In genomic region chr5:39501403-39501802, GRCh38 we compare ENCODE assay signal across 13 cellular contexts.
DNase-seq lines count a peak whose midpoint lies in the region; ATAC-seq and TF ChIP-seq lines count a peak whose summit lies in the region.
"Had no signal": no experiment of that assay in that cellular context is flagged by ENCODE, and none has a peak within 500 bp of the region (broad histone marks: within the 10 kb centered on the region; RNA-seq: fewer than 3 reads in every experiment).

No MANE protein-coding gene starts in this region.

- intact Hi-C loops in stomach (cut with DNase I; ENCODE audit: low total_unique reads), result no loop called here
- intact Hi-C loops in naive thymus-derived CD4-positive, alpha-beta T cell (cut with micrococcal nuclease), result no loop called here

- H3K4me1 Mint-ChIP-seq in naive thymus-derived CD4-positive, alpha-beta T cell, result peaks cover 0 to 4% (median 0%) of the 10 kb centered on the region in 7 donors
- H3K4me1 Mint-ChIP-seq: activated B cell treated with CpG ODN at 0.5 μM for 24 hours; activated naive CD4-positive, alpha-beta T cell treated with anti-CD3 and anti-CD28 coated beads, Interleukin-2, amount 50 U/mL, for 24 hours had no signal

- no peak for TF ChIP-seq EP300 in stomach (IDR thresholded peaks at IDR 0.05)

- no peaks in the 10 kb centered on the region for H3K36me3 Mint-ChIP-seq in naive thymus-derived CD4-positive, alpha-beta T cell
- H3K36me3 Mint-ChIP-seq: activated naive CD4-positive, alpha-beta T cell treated with anti-CD3 and anti-CD28 coated beads, Interleukin-2, amount 50 U/mL, for 24 hours; type B pancreatic cell had no signal

- H3K4me1 ChIP-seq in right atrium auricular region (peaks cover 0 to 48% of the 10 kb centered on the region in 2 donors), stomach (peaks cover 0 to 11% (median 4%) of the 10 kb centered on the region in 4 donors)
- H3K4me1 ChIP-seq in naive thymus-derived CD4-positive, alpha-beta T cell (ENCODE audit: control insufficient read depth in 2 of 2, insufficient read depth in 2 of 2, low read length in 2 of 2), result no peaks in the 10 kb centered on the region

- TF ChIP-seq CTCF in right atrium auricular region (IDR thresholded peaks at IDR 0.05), result no peak
- TF ChIP-seq CTCF in stomach (IDR thresholded peaks at IDR 0.05), result no peak

- POLR2A ChIA-PET in naive thymus-derived CD4-positive, alpha-beta T cell (lab: Charles Lee), result interaction anchor here (0.5 to 0.6 kb wide), 2 partner anchors 524 to 1076 kb away, joined by 3 read pairs; no protein-coding TSS in a partner anchor

- H3K4me3 Mint-ChIP-seq in naive thymus-derived CD4-positive, alpha-beta T cell, result no peak overlapping the region
- H3K4me3 Mint-ChIP-seq: activated B cell treated with CpG ODN at 0.5 μM for 24 hours; activated naive CD4-positive, alpha-beta T cell treated with anti-CD3 and anti-CD28 coated beads, Interleukin-2, amount 50 U/mL, for 24 hours; GM23338 had no signal

- TF ChIP-seq POLR2A in stomach (IDR thresholded peaks at IDR 0.05), result no peak

- no peak overlapping the region for H3K4me3 ChIP-seq in right atrium auricular region
- H3K4me3 ChIP-seq in stomach, result no peak overlapping the region
- H3K4me3 ChIP-seq in naive thymus-derived CD4-positive, alpha-beta T cell (ENCODE audit: low read length), result no peak overlapping the region
- H3K4me3 ChIP-seq: GM23338 had no signal

- H3K27me3 Mint-ChIP-seq in naive thymus-derived CD4-positive, alpha-beta T cell, result peaks cover 7 to 27% (median 11%) of the 10 kb centered on the region in 5 donors
- H3K27me3 Mint-ChIP-seq: type B pancreatic cell had no signal

- peaks cover 0 to 1% (median 0%) of the 10 kb centered on the region in 11 donors for H3K9me3 Mint-ChIP-seq in naive thymus-derived CD4-positive, alpha-beta T cell
- H3K9me3 Mint-ChIP-seq: activated B cell treated with CpG ODN at 0.5 μM for 24 hours; activated naive CD4-positive, alpha-beta T cell treated with anti-CD3 and anti-CD28 coated beads, Interleukin-2, amount 50 U/mL, for 24 hours; GM23338 had no signal

- 77 to 89% (median 82%) methylated on average over 5 of the region's 5 CpGs for WGBS in stomach, 5 donors

- H3K27ac Mint-ChIP-seq in naive thymus-derived CD4-positive, alpha-beta T cell, result no peak overlapping the region
- H3K27ac Mint-ChIP-seq: activated B cell treated with CpG ODN at 0.5 μM for 24 hours; activated naive CD4-positive, alpha-beta T cell treated with anti-CD3 and anti-CD28 coated beads, Interleukin-2, amount 50 U/mL, for 24 hours; GM23338 had no signal

- CTCF ChIA-PET in naive thymus-derived CD4-positive, alpha-beta T cell (lab: Charles Lee), result no interaction called here

- no peaks in the 10 kb centered on the region for H3K36me3 ChIP-seq in right atrium auricular region
- H3K36me3 ChIP-seq in stomach, result no peaks in the 10 kb centered on the region
- no peaks in the 10 kb centered on the region for H3K36me3 ChIP-seq in naive thymus-derived CD4-positive, alpha-beta T cell (ENCODE audit: control insufficient read depth in 2 of 3, insufficient read depth in 3 of 3, low read length in 3 of 3)

- no peak for ATAC-seq in naive thymus-derived CD4-positive, alpha-beta T cell
- ATAC-seq in GM19328 (IDR thresholded peaks at IDR 0.05; ENCODE audit: unreplicated experiment), result no peak
- ATAC-seq: GM23338 had no signal

- DNase-seq in HCEC 1CT (peak; percentile 94), amniotic stem cell (lab: John Stamatoyannopoulos, UW) (peak; percentile 36), right atrium auricular region (ENCODE audit: low spot score) (no peak), stomach (no peak), NCI-H69 (lab: John Stamatoyannopoulos, UW) (no peak)
- no peak for DNase-seq in activated CD8-positive, alpha-beta memory T cell treated with anti-CD3 and anti-CD28 coated beads for 24 hours
- no peak for DNase-seq in naive thymus-derived CD4-positive, alpha-beta T cell
- DNase-seq: activated B cell treated with CpG ODN at 0.5 μM for 24 hours; stimulated activated CD4-positive, alpha-beta T cell treated with anti-CD3 and anti-CD28 coated beads, Interleukin-2, amount 100 ng/mL, for 24 hours had no signal

- no peaks in the 10 kb centered on the region for H3K9me3 ChIP-seq in right atrium auricular region
- H3K9me3 ChIP-seq in stomach, result no peaks in the 10 kb centered on the region
- no peaks in the 10 kb centered on the region for H3K9me3 ChIP-seq in naive thymus-derived CD4-positive, alpha-beta T cell (ENCODE audit: control insufficient read depth in 2 of 3, low read length in 3 of 3)

- H3K27me3 ChIP-seq in right atrium auricular region, result no peaks in the 10 kb centered on the region
- H3K27me3 ChIP-seq in stomach, result no peaks in the 10 kb centered on the region
- no peaks in the 10 kb centered on the region for H3K27me3 ChIP-seq in naive thymus-derived CD4-positive, alpha-beta T cell (ENCODE audit: control insufficient read depth in 2 of 2, insufficient read depth in 2 of 2, low read length in 2 of 2)

- H3K27ac ChIP-seq in right atrium auricular region (peak overlapping the region; percentile 42 to 71), stomach (peak overlapping the region in 3 of 5 donors; percentile 56 to 63 (median 63))
- no peak overlapping the region for H3K27ac ChIP-seq in naive thymus-derived CD4-positive, alpha-beta T cell (ENCODE audit: low read depth, low read length)

Comparison
In these comparisons a context has a peak if more than half of its experiments do, and no peak if none do; other contexts are left out.
1. DNase-seq: peak in HCEC 1CT (single experiment) and amniotic stem cell (single experiment); none in right atrium auricular region (single experiment), stomach (single experiment), NCI-H69 (single experiment), activated CD8-positive, alpha-beta memory T cell treated with anti-CD3 and anti-CD28 coated beads for 24 hours (single experiment) and naive thymus-derived CD4-positive, alpha-beta T cell (0 of 9).